ENCODE assay signal across 20 cellular contexts in genomic region chr14:104742586-104743455, GRCh38.
"Had no signal": no experiment of that assay in that cellular context is flagged by ENCODE, and none has a peak within 500 bp of the region (broad histone marks: within the 10 kb centered on the region; RNA-seq: fewer than 3 reads in every experiment).

No MANE protein-coding gene starts in this region.

- H3K27me3 Mint-ChIP-seq: activated CD4-positive, alpha-beta T cell treated with anti-CD3 and anti-CD28 coated beads, Interleukin-2, amount 10 ng/mL, durations not matched to agents 24 days and 14 days; central memory CD8-positive, alpha-beta T cell; naive thymus-derived CD8-positive, alpha-beta T cell; T-helper 17 cell had no signal

- H3K4me1 ChIP-seq: uterus had no signal

- H3K4me3 Mint-ChIP-seq: activated CD4-positive, alpha-beta T cell treated with anti-CD3 and anti-CD28 coated beads, Interleukin-2, amount 10 ng/mL, durations not matched to agents 24 days and 14 days; activated T-cell treated with anti-CD3 and anti-CD28 coated beads, Interleukin-2, amount 50 U/mL, for 72 hours; central memory CD8-positive, alpha-beta T cell; naive thymus-derived CD8-positive, alpha-beta T cell; T-helper 17 cell had no signal

- ATAC-seq: activated naive CD4-positive, alpha-beta T cell treated with anti-CD3 and anti-CD28 coated beads, Interleukin-2, amount 50 U/mL, for 72 hours; activated T-cell treated with anti-CD3 and anti-CD28 coated beads, Interleukin-2, amount 50 U/mL, for 72 hours; body of pancreas; mucosa of descending colon; naive thymus-derived CD8-positive, alpha-beta T cell; sciatic nerve; T-helper 17 cell had no signal

- H3K36me3 Mint-ChIP-seq: activated naive CD4-positive, alpha-beta T cell treated with anti-CD3 and anti-CD28 coated beads, Interleukin-2, amount 50 U/mL, for 72 hours; naive thymus-derived CD8-positive, alpha-beta T cell had no signal

- H3K27ac ChIP-seq: body of pancreas, prostate gland, tibial nerve, uterus had no signal

- H3K36me3 ChIP-seq: prostate gland, uterus had no signal

- H3K9me3 ChIP-seq: body of pancreas, mucosa of descending colon, prostate gland, tibial nerve, uterus had no signal

- H3K4me3 ChIP-seq: body of pancreas, mucosa of descending colon, prostate gland, tibial nerve, uterus had no signal

- H3K27ac Mint-ChIP-seq: activated CD4-positive, alpha-beta T cell treated with anti-CD3 and anti-CD28 coated beads, Interleukin-2, amount 10 ng/mL, durations not matched to agents 24 days and 14 days; activated naive CD4-positive, alpha-beta T cell treated with anti-CD3 and anti-CD28 coated beads, Interleukin-2, amount 50 U/mL, for 72 hours; activated T-cell treated with anti-CD3 and anti-CD28 coated beads, Interleukin-2, amount 50 U/mL, for 72 hours; T-helper 17 cell had no signal

- DNase-seq: activated CD4-positive, alpha-beta T cell treated with anti-CD3 and anti-CD28 coated beads, Interleukin-2, amount 10 ng/mL, durations not matched to agents 24 days and 14 days; activated CD4-positive, CD25-positive, alpha-beta regulatory T cell; activated CD8-positive, alpha-beta memory T cell treated with anti-CD3 and anti-CD28 coated beads, Interleukin-2, amount 50 U/mL, for 48 hours; activated gamma-delta T cell; activated T-cell treated with anti-CD3 and anti-CD28 coated beads, Interleukin-2, amount 50 U/mL, for 72 hours; body of pancreas; cortex of kidney; effector memory CD4-positive, alpha-beta T cell; mammary epithelial cell; stimulated activated CD4-positive, alpha-beta T cell treated with anti-CD3 and anti-CD28 coated beads, Interleukin-12 subunit alpha, Interleukin-12 subunit beta, amount 100 ng/mL, for 4 hours; stimulated activated CD4-positive, alpha-beta T cell treated with anti-CD3 and anti-CD28 coated beads, Interleukin-2, amount 100 ng/mL, for 24 hours; T-helper 17 cell; uterus had no signal

- H3K9me3 Mint-ChIP-seq: activated CD4-positive, alpha-beta T cell treated with anti-CD3 and anti-CD28 coated beads, Interleukin-2, amount 10 ng/mL, durations not matched to agents 24 days and 14 days; activated naive CD4-positive, alpha-beta T cell treated with anti-CD3 and anti-CD28 coated beads, Interleukin-2, amount 50 U/mL, for 72 hours; activated T-cell treated with anti-CD3 and anti-CD28 coated beads, Interleukin-2, amount 50 U/mL, for 72 hours; central memory CD8-positive, alpha-beta T cell; naive thymus-derived CD8-positive, alpha-beta T cell had no signal

- H3K27me3 ChIP-seq: body of pancreas, tibial nerve, uterus had no signal
